Comparison of ENCODE assay signal across 12 cellular contexts in the genomic region with DNA sequence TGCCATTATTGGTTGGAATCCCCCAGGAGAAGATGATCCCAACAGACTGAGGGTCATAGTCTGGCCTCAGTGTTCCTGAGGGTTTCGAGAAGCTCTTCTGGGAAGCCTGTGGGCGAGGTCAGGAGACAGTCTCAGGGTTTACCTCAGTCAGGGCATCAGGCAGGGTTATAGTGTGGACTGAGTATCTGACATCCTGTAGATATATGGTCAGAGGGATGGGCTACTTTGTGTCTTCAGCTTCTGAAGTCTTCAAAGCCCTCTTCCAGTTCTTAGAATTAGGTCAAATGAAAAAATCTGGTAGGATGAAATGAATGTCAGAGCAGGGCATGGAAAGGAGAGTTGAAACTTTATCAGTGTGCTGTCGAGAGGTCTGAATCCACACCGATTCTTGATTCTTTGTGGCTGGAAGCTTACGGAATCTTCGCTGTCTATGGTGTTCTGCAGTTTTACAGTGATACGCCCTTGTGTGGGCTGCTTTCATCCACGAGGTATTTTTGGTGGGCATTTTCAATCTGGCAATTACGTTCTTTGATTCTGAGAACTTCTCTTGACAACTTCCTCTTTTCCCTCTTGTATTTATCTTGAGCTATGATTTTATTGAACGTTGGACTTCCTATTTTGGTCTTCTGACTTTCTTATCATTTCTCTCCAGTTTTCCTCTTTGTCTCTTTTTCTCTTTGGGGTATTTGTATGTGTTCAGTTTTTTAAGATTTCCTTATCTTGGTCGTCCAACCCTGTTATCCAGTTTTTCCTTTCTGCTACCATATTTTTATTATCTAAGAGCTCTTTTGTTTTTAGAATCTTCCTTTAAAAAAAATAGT. TPM values are rescaled to one million over a fixed set of nuclear protein-coding genes. Genes with fewer than 3 reads are reported as not detected.
A peak's percentile ranks its signal among the peaks of the same experiment; 100 is the strongest.
DNase-seq lines count a peak whose midpoint lies in the region; ATAC-seq, FAIRE-seq and TF ChIP-seq lines count a peak whose summit lies in the region.
"Had no signal": no experiment of that assay in that cellular context is flagged by ENCODE, and none has a peak within 500 bp of the region (broad histone marks: within the 10 kb centered on the region; RNA-seq: fewer than 3 reads in every experiment).

No MANE protein-coding gene starts in this region.

- DNase-seq in CD14-positive monocyte (ENCODE audit: low spot score), result no peak
- no peak for DNase-seq in glutamatergic neuron
- DNase-seq in NCI-H2107 treated with DMSO at 0.1 percent for 48 hours (lab: John Stamatoyannopoulos, UW; ENCODE audit: unreplicated experiment), result no peak
- DNase-seq in urothelium cell line (ENCODE audit: low spot score), result no peak
- DNase-seq: aorta, Caco-2, NCI-H187, Peyer's patch had no signal

- peak overlapping the region; percentile 61 to 90 (median 74) for H3K27ac Mint-ChIP-seq in CD14-positive monocyte
- H3K27ac Mint-ChIP-seq in T-helper 1 cell treated with Interleukin-12 subunit alpha and Interleukin-12 subunit beta and Interleukin-4 antibody, amounts not matched to agents 30 μg/mL and 1 μg/mL, for 36 hours, result peak overlapping the region; percentile 21
- H3K27ac Mint-ChIP-seq in glutamatergic neuron (ENCODE audit: unreplicated experiment), result peak overlapping the region; percentile 0

- no peaks in the 10 kb centered on the region for H3K27me3 Mint-ChIP-seq in CD14-positive monocyte (ENCODE audit: low read depth in 3 of 3)
- H3K27me3 Mint-ChIP-seq in T-helper 1 cell treated with Interleukin-12 subunit alpha and Interleukin-12 subunit beta and Interleukin-4 antibody, amounts not matched to agents 30 μg/mL and 1 μg/mL, for 36 hours (ENCODE audit: low read depth), result no peaks in the 10 kb centered on the region
- no peaks in the 10 kb centered on the region for H3K27me3 Mint-ChIP-seq in glutamatergic neuron (ENCODE audit: unreplicated experiment)

- H3K36me3 Mint-ChIP-seq in CD14-positive monocyte, result peaks cover 13 to 17% of the 10 kb centered on the region in 2 donors
- H3K36me3 Mint-ChIP-seq in T-helper 1 cell treated with Interleukin-12 subunit alpha and Interleukin-12 subunit beta and Interleukin-4 antibody, amounts not matched to agents 30 μg/mL and 1 μg/mL, for 36 hours (ENCODE audit: low read depth), result peaks cover 19% of the 10 kb centered on the region
- peaks cover 11% of the 10 kb centered on the region for H3K36me3 Mint-ChIP-seq in glutamatergic neuron (ENCODE audit: unreplicated experiment)

- intact Hi-C loops in CD14-positive monocyte (cut with micrococcal nuclease), result no loop called here

- H3K4me1 Mint-ChIP-seq in CD14-positive monocyte (peaks cover 40% of the 10 kb centered on the region), glutamatergic neuron (ENCODE audit: low read depth, unreplicated experiment) (no peaks in the 10 kb centered on the region)
- peaks cover 28% of the 10 kb centered on the region for H3K4me1 Mint-ChIP-seq in T-helper 1 cell treated with Interleukin-12 subunit alpha and Interleukin-12 subunit beta and Interleukin-4 antibody, amounts not matched to agents 30 μg/mL and 1 μg/mL, for 36 hours (ENCODE audit: low read depth)

- no peak for TF ChIP-seq CTCF in CD14-positive monocyte (IDR thresholded peaks at IDR 0.05)
- TF ChIP-seq CTCF in glutamatergic neuron (IDR thresholded peaks at IDR 0.05; ENCODE audit: partially characterized antibody, unreplicated experiment), result no peak

- H3K4me3 Mint-ChIP-seq in CD14-positive monocyte (peak overlapping the region; percentile 53 to 87), glutamatergic neuron (ENCODE audit: unreplicated experiment) (no peak overlapping the region)
- peak overlapping the region; percentile 27 for H3K4me3 Mint-ChIP-seq in T-helper 1 cell treated with Interleukin-12 subunit alpha and Interleukin-12 subunit beta and Interleukin-4 antibody, amounts not matched to agents 30 μg/mL and 1 μg/mL, for 36 hours

- peak; percentile 52 for ATAC-seq in GM21528 (IDR thresholded peaks at IDR 0.05; ENCODE audit: low FRiP score, unreplicated experiment)
- no peak for ATAC-seq in GM21717 (IDR thresholded peaks at IDR 0.05; ENCODE audit: unreplicated experiment)
- ATAC-seq in GM21737 (IDR thresholded peaks at IDR 0.05; ENCODE audit: unreplicated experiment), result no peak

- H3K9me3 Mint-ChIP-seq in CD14-positive monocyte, result no peaks in the 10 kb centered on the region
- H3K9me3 Mint-ChIP-seq in T-helper 1 cell treated with Interleukin-12 subunit alpha and Interleukin-12 subunit beta and Interleukin-4 antibody, amounts not matched to agents 30 μg/mL and 1 μg/mL, for 36 hours, result no peaks in the 10 kb centered on the region
- peaks cover under 1% of the 10 kb centered on the region for H3K9me3 Mint-ChIP-seq in glutamatergic neuron (ENCODE audit: unreplicated experiment)

- FAIRE-seq in urothelium cell line (lab: Jason Lieb, UNC), result no peak

RNA-seq across cellular contexts. Expression of gene BPTF, which starts 30.4 kb away (rescaled TPM):
- polyA plus RNA-seq in CD14-positive monocyte, result 1 to 10 TPM; 1.9 to 4.5 TPM
- 146 TPM for total RNA-seq in glutamatergic neuron (ENCODE audit: unreplicated experiment)

Comparison
In these comparisons a context has a peak if more than half of its experiments do, and no peak if none do; other contexts are left out.
1. H3K27ac Mint-ChIP-seq: peak in every context shown above with its lines; median percentile 74 in CD14-positive monocyte; 21 in T-helper 1 cell treated with Interleukin-12 subunit alpha and Interleukin-12 subunit beta and Interleukin-4 antibody, amounts not matched to agents 30 μg/mL and 1 μg/mL, for 36 hours; 0 in glutamatergic neuron.